In the genomic region with DNA sequence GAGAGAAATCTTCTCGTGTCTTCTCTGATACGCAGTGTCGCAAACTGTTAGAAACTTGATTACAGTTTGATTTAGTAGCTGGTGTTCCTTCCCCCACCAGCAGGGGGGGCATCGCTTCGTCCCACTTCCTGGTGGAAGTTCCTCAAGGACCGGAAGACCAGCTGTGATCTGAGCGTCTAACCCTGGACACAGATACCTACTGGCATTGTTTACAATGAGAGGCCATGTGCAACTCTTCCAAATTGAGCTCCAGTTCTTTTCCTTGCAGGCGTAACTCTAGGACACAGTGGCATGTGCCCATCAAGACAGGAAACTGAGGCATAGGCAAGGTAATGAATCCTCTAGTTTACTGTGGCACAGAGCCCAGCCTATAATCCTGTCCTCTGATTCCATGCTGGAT, we compare ENCODE assay signal across 9 cellular contexts.
DNase-seq lines count a peak whose midpoint lies in the region; ATAC-seq and TF ChIP-seq lines count a peak whose summit lies in the region.
"Had no signal": no experiment of that assay in that cellular context is flagged by ENCODE, and none has a peak within 500 bp of the region (broad histone marks: within the 10 kb centered on the region; RNA-seq: fewer than 3 reads in every experiment).

No MANE protein-coding gene starts in this region.

- H3K4me3 ChIP-seq in Loucy (ENCODE audit: low read length, poor library complexity, severe bottlenecking): no peak overlapping the region
- H3K4me3 ChIP-seq: BLaER1 had no signal

- H3K4me1 Mint-ChIP-seq in activated CD8-positive, alpha-beta T cell treated with anti-CD3 and anti-CD28 coated beads for 36 hours (ENCODE audit: low read depth): peaks cover 20% of the 10 kb centered on the region

- H3K4me1 ChIP-seq in Loucy (ENCODE audit: insufficient read depth, low read length, poor library complexity, severe bottlenecking): no peaks in the 10 kb centered on the region
- H3K4me1 ChIP-seq: BLaER1 had no signal

- DNase-seq in NCI-H1105 treated with DMSO at 0.1 percent for 48 hours (lab: John Stamatoyannopoulos, UW) (peak; percentile 1), NCI-H1105 (lab: John Stamatoyannopoulos, UW) (no peak), glomerular endothelial cell (ENCODE audit: extremely low read depth, low read depth, low spot score) (peak; percentile 37), T1000 (lab: John Stamatoyannopoulos, UW) (no peak)
- peak; percentile 49 for DNase-seq in activated CD8-positive, alpha-beta T cell treated with anti-CD3 and anti-CD28 coated beads for 36 hours
- DNase-seq in stimulated activated CD4-positive, alpha-beta T cell treated with anti-CD3 and anti-CD28 coated beads, Interleukin-1b, Interleukin-23, amount 100 ng/mL, for 4 hours (ENCODE audit: low read depth in 2 of 2): peak; percentile 7 to 25

- ATAC-seq in activated CD8-positive, alpha-beta T cell treated with anti-CD3 and anti-CD28 coated beads for 36 hours: no peak
- ATAC-seq in HG02610 (IDR thresholded peaks at IDR 0.05; ENCODE audit: unreplicated experiment): no peak

- H3K79me2 ChIP-seq in Loucy (ENCODE audit: insufficient read depth, low read length): no peaks in the 10 kb centered on the region

- H3K9me3 Mint-ChIP-seq in activated CD8-positive, alpha-beta T cell treated with anti-CD3 and anti-CD28 coated beads for 36 hours: no peaks in the 10 kb centered on the region

- POLR2A ChIA-PET in activated CD8-positive, alpha-beta T cell treated with anti-CD3 and anti-CD28 coated beads for 36 hours (lab: Charles Lee): interaction anchor here (0.6 kb wide), 1 partner anchor 43 kb away, joined by 3 read pairs; no protein-coding TSS in a partner anchor

- no peaks in the 10 kb centered on the region for H3F3A ChIP-seq in Loucy (ENCODE audit: low read depth)

- CTCF ChIA-PET in activated CD8-positive, alpha-beta T cell treated with anti-CD3 and anti-CD28 coated beads for 36 hours (lab: Charles Lee): interaction anchor here (0.7 to 2.3 kb wide), 35 partner anchors 9 to 700 kb away, joined by 3 to 14 read pairs (median 4); partner anchors contain the start of gene OPTN

- no peak overlapping the region for H3K27ac Mint-ChIP-seq in activated CD8-positive, alpha-beta T cell treated with anti-CD3 and anti-CD28 coated beads for 36 hours

- no peaks in the 10 kb centered on the region for H3K36me3 Mint-ChIP-seq in activated CD8-positive, alpha-beta T cell treated with anti-CD3 and anti-CD28 coated beads for 36 hours (ENCODE audit: low read depth)

- no peak overlapping the region for H3K4me3 Mint-ChIP-seq in activated CD8-positive, alpha-beta T cell treated with anti-CD3 and anti-CD28 coated beads for 36 hours

- H3K9me2 ChIP-seq in Loucy (replicated peaks; ENCODE audit: low read depth, low read length): no peaks in the 10 kb centered on the region

- no peaks in the 10 kb centered on the region for H3K9me3 ChIP-seq in Loucy (ENCODE audit: insufficient read depth, low read depth, low read length)
- H3K9me3 ChIP-seq: BLaER1 had no signal

- H3K27me3 ChIP-seq in Loucy (ENCODE audit: insufficient read depth, low read length, poor library complexity, severe bottlenecking): no peaks in the 10 kb centered on the region
- H3K27me3 ChIP-seq: BLaER1 had no signal

- H3K9ac ChIP-seq in Loucy (ENCODE audit: low read depth, low read length, poor library complexity, severe bottlenecking): no peak overlapping the region
- H3K9ac ChIP-seq: BLaER1 had no signal

- no peaks in the 10 kb centered on the region for H3K36me3 ChIP-seq in Loucy (ENCODE audit: insufficient read depth, low read length)

- peak; percentile 97 for TF ChIP-seq CTCF in Loucy (conservative IDR thresholded peaks at IDR 0.05; ENCODE audit: low read length)
- peak; percentile 90 for TF ChIP-seq CTCF in activated CD8-positive, alpha-beta T cell treated with anti-CD3 and anti-CD28 coated beads for 36 hours (IDR thresholded peaks at IDR 0.05)

- H3K4me2 ChIP-seq in Loucy (ENCODE audit: low read depth, low read length, poor library complexity, severe bottlenecking): no peak overlapping the region
- H3K4me2 ChIP-seq: BLaER1 had no signal

- H4K20me1 ChIP-seq in Loucy (ENCODE audit: insufficient read depth, low read length, poor library complexity, severe bottlenecking): no peaks in the 10 kb centered on the region
- H4K20me1 ChIP-seq: BLaER1 had no signal

- no peaks in the 10 kb centered on the region for H3K27me3 Mint-ChIP-seq in activated CD8-positive, alpha-beta T cell treated with anti-CD3 and anti-CD28 coated beads for 36 hours

- intact Hi-C loops in activated CD8-positive, alpha-beta T cell treated with anti-CD3 and anti-CD28 coated beads for 36 hours (cut with micrococcal nuclease): no loop called here

- peak overlapping the region; percentile 25; the same call in 1 of the 2 replicates for H2AFZ ChIP-seq in Loucy (ENCODE audit: low read length)

Comparison
In these comparisons a context has a peak if more than half of its experiments do, and no peak if none do; other contexts are left out.
1. DNase-seq: peak in NCI-H1105 treated with DMSO at 0.1 percent for 48 hours (single experiment), activated CD8-positive, alpha-beta T cell treated with anti-CD3 and anti-CD28 coated beads for 36 hours (single experiment), glomerular endothelial cell (single experiment) and stimulated activated CD4-positive, alpha-beta T cell treated with anti-CD3 and anti-CD28 coated beads, Interleukin-1b, Interleukin-23, amount 100 ng/mL, for 4 hours (2 of 2); none in NCI-H1105 (single experiment) and T1000 (single experiment).